ENCODE assay signal across 24 cellular contexts in genomic region chr4:56040842-56041241, GRCh38.
"Had no signal": no experiment of that assay in that cellular context is flagged by ENCODE, and none has a peak within 500 bp of the region (broad histone marks: within the 10 kb centered on the region; RNA-seq: fewer than 3 reads in every experiment).

No MANE protein-coding gene starts in this region.

- H3K9me3 ChIP-seq: SJSA1 had no signal

- H3K4me1 Mint-ChIP-seq: activated CD4-positive, alpha-beta T cell treated with anti-CD3 and anti-CD28 coated beads, Interleukin-2, amount 10 ng/mL, durations not matched to agents 7 days and 5 days; activated naive CD4-positive, alpha-beta T cell treated with anti-CD3 and anti-CD28 coated beads, Interleukin-2, amount 10 ng/mL, durations not matched to agents 7 days and 5 days; activated naive CD8-positive, alpha-beta T cell treated with anti-CD3 and anti-CD28 coated beads for 36 hours; activated T-helper 17 cell treated with anti-CD3 and anti-CD28 coated beads, Interleukin-2, amount 50 U/mL, for 72 hours had no signal

- H3K27me3 ChIP-seq: brain microvascular endothelial cell, cardiac muscle cell had no signal

- H3K4me3 Mint-ChIP-seq: activated CD4-positive, alpha-beta memory T cell treated with anti-CD3 and anti-CD28 coated beads for 36 hours; activated CD4-positive, alpha-beta T cell treated with anti-CD3 and anti-CD28 coated beads, Interleukin-2, amount 10 ng/mL, durations not matched to agents 7 days and 5 days; activated naive CD4-positive, alpha-beta T cell treated with anti-CD3 and anti-CD28 coated beads, Interleukin-2, amount 10 ng/mL, durations not matched to agents 7 days and 5 days; activated naive CD8-positive, alpha-beta T cell treated with anti-CD3 and anti-CD28 coated beads for 36 hours; activated T-cell treated with anti-CD3 and anti-CD28 coated beads, Interleukin-2, amount 50 U/mL, for 4 hours; activated T-helper 17 cell treated with anti-CD3 and anti-CD28 coated beads, Interleukin-2, amount 50 U/mL, for 72 hours; T-helper 1 cell treated with Interleukin-12 subunit alpha and Interleukin-12 subunit beta and Interleukin-4 antibody, amounts not matched to agents 30 μg/mL and 1 μg/mL, for 36 hours had no signal

- ATAC-seq: activated T-cell treated with anti-CD3 and anti-CD28 coated beads, Interleukin-2, amount 50 U/mL, for 4 hours; activated T-helper 17 cell treated with anti-CD3 and anti-CD28 coated beads, Interleukin-2, amount 50 U/mL, for 72 hours; PC-3; SK-N-SH treated with all-trans-retinoic acid at 6 μM for 48 hours had no signal

- H3K36me3 ChIP-seq: brain microvascular endothelial cell, cardiac muscle cell, SJSA1 had no signal

- DNase-seq: activated CD4-positive, alpha-beta memory T cell treated with anti-CD3 and anti-CD28 coated beads for 36 hours; activated CD4-positive, alpha-beta T cell treated with anti-CD3 and anti-CD28 coated beads, Interleukin-2, amount 10 ng/mL, durations not matched to agents 7 days and 5 days; activated CD8-positive, alpha-beta memory T cell treated with anti-CD3 and anti-CD28 coated beads for 24 hours; activated gamma-delta T cell; activated naive CD4-positive, alpha-beta T cell treated with anti-CD3 and anti-CD28 coated beads, Interleukin-2, amount 10 ng/mL, durations not matched to agents 7 days and 5 days; activated naive CD8-positive, alpha-beta T cell treated with anti-CD3 and anti-CD28 coated beads for 36 hours; activated T-cell treated with anti-CD3 and anti-CD28 coated beads, Interleukin-2, amount 50 U/mL, for 4 hours; brain microvascular endothelial cell; MM.1S; NCI-H1105; NCI-H1436; NCI-H1694 treated with DMSO at 0.1 percent for 48 hours; NCI-H2029 treated with DMSO at 0.1 percent for 48 hours; NCI-H510A treated with DMSO at 0.1 percent for 48 hours; NCI-H69; NK-92 treated with Interleukin-12 subunit alpha and Interleukin-12 subunit beta, amount 100 ng/mL, for 24 hours; PC-3; SHP77 had no signal

- H3K4me3 ChIP-seq: cardiac muscle cell, SJSA1 had no signal

- H3K9ac ChIP-seq: KMS-11 had no signal

- H3K36me3 Mint-ChIP-seq: activated CD4-positive, alpha-beta memory T cell treated with anti-CD3 and anti-CD28 coated beads for 36 hours; activated naive CD4-positive, alpha-beta T cell treated with anti-CD3 and anti-CD28 coated beads, Interleukin-2, amount 10 ng/mL, durations not matched to agents 7 days and 5 days; activated naive CD8-positive, alpha-beta T cell treated with anti-CD3 and anti-CD28 coated beads for 36 hours had no signal

- H3K27ac ChIP-seq: brain microvascular endothelial cell, cardiac muscle cell, KMS-11, SJSA1 had no signal

- H3K9me3 Mint-ChIP-seq: activated CD4-positive, alpha-beta memory T cell treated with anti-CD3 and anti-CD28 coated beads for 36 hours; activated CD4-positive, alpha-beta T cell treated with anti-CD3 and anti-CD28 coated beads, Interleukin-2, amount 10 ng/mL, durations not matched to agents 7 days and 5 days; activated naive CD4-positive, alpha-beta T cell treated with anti-CD3 and anti-CD28 coated beads, Interleukin-2, amount 10 ng/mL, durations not matched to agents 7 days and 5 days; activated naive CD8-positive, alpha-beta T cell treated with anti-CD3 and anti-CD28 coated beads for 36 hours; activated T-cell treated with anti-CD3 and anti-CD28 coated beads, Interleukin-2, amount 50 U/mL, for 4 hours; activated T-helper 17 cell treated with anti-CD3 and anti-CD28 coated beads, Interleukin-2, amount 50 U/mL, for 72 hours; T-helper 1 cell treated with Interleukin-12 subunit alpha and Interleukin-12 subunit beta and Interleukin-4 antibody, amounts not matched to agents 30 μg/mL and 1 μg/mL, for 36 hours had no signal

- H3K4me1 ChIP-seq: SJSA1 had no signal

- H3K27ac Mint-ChIP-seq: activated CD4-positive, alpha-beta memory T cell treated with anti-CD3 and anti-CD28 coated beads for 36 hours; activated CD4-positive, alpha-beta T cell treated with anti-CD3 and anti-CD28 coated beads, Interleukin-2, amount 10 ng/mL, durations not matched to agents 7 days and 5 days; activated naive CD4-positive, alpha-beta T cell treated with anti-CD3 and anti-CD28 coated beads, Interleukin-2, amount 10 ng/mL, durations not matched to agents 7 days and 5 days; activated naive CD8-positive, alpha-beta T cell treated with anti-CD3 and anti-CD28 coated beads for 36 hours; activated T-helper 17 cell treated with anti-CD3 and anti-CD28 coated beads, Interleukin-2, amount 50 U/mL, for 72 hours; T-helper 1 cell treated with Interleukin-12 subunit alpha and Interleukin-12 subunit beta and Interleukin-4 antibody, amounts not matched to agents 30 μg/mL and 1 μg/mL, for 36 hours had no signal
